ENCODE assay signal across 11 cellular contexts in genomic region chr14:25121342-25122129, GRCh38.
DNase-seq lines count a peak whose midpoint lies in the region; ATAC-seq, FAIRE-seq and TF ChIP-seq lines count a peak whose summit lies in the region.
"Had no signal": no experiment of that assay in that cellular context is flagged by ENCODE, and none has a peak within 500 bp of the region (broad histone marks: within the 10 kb centered on the region; RNA-seq: fewer than 3 reads in every experiment).

No MANE protein-coding gene starts in this region.

- H3K4me1 ChIP-seq in H1 (replicated peaks in 1 of 4; ENCODE audit: control insufficient read depth in 3 of 4, insufficient read depth in 4 of 4, low read length in 3 of 4) (peaks cover 0 to 3% (median 0%) of the 10 kb centered on the region in 4 experiments; a peak in 1 of 7 replicates), left lung (no peaks in the 10 kb centered on the region), esophagus squamous epithelium (peaks cover 0 to 12% (median 0%) of the 10 kb centered on the region in 3 donors)

- H3K56ac ChIP-seq in H1 (replicated peaks; ENCODE audit: insufficient read length, low read depth, low read length): no peak overlapping the region

- no peak overlapping the region for H3K4me2 ChIP-seq in H1 (ENCODE audit: insufficient read depth in 1 of 2, low read depth in 2 of 2, low read length in 2 of 2)

- H3K14ac ChIP-seq in H1 (ENCODE audit: insufficient read length): no peak overlapping the region

- H2BK12ac ChIP-seq in H1 (ENCODE audit: low read depth, low read length): no peak overlapping the region

- H3K23ac ChIP-seq in H1 (ENCODE audit: insufficient read length): no peak overlapping the region

- no peak overlapping the region for H2BK120ac ChIP-seq in H1 (replicated peaks; ENCODE audit: low read depth, low read length)

- no peak overlapping the region for H3K18ac ChIP-seq in H1 (ENCODE audit: extremely low read depth, low read length)

- H3K36me3 ChIP-seq in BJ (ENCODE audit: control insufficient read depth, insufficient read depth, low read length) (no peaks in the 10 kb centered on the region), H1 (ENCODE audit: control insufficient read depth in 2 of 4, insufficient read depth in 4 of 4, low read length in 3 of 4) (no peaks in the 10 kb centered on the region), left lung (no peaks in the 10 kb centered on the region), esophagus squamous epithelium (no peaks in the 10 kb centered on the region)

- no peak overlapping the region for H2BK20ac ChIP-seq in H1 (ENCODE audit: low read length)

- H3K4me3 ChIP-seq in BJ (ENCODE audit: low read depth, low read length) (no peak overlapping the region), H1 (ENCODE audit: extremely low read depth in 1 of 4, insufficient read depth in 2 of 4, low read depth in 3 of 4, low read length in 4 of 4) (no peak overlapping the region), left lung (no peak overlapping the region), esophagus squamous epithelium (no peak overlapping the region)

- H3K9me3 ChIP-seq in H1 (ENCODE audit: insufficient read depth in 2 of 2, low read depth in 1 of 2, low read length in 1 of 2): no peaks in the 10 kb centered on the region
- no peaks in the 10 kb centered on the region for H3K9me3 ChIP-seq in left lung
- no peaks in the 10 kb centered on the region for H3K9me3 ChIP-seq in esophagus squamous epithelium

- CTCF ChIA-PET in BJ (lab: Yijun Ruan, JAX): interaction anchor here (0.6 to 1.7 kb wide), 6 partner anchors 11 to 980 kb away, joined by 3 to 12 read pairs (median 3); partner anchors contain the start of gene EMC9
- CTCF ChIA-PET in H1 (lab: Charles Lee; ENCODE audit: partially characterized antibody): interaction anchor here (1.2 to 4.3 kb wide), 3 partner anchors 10 to 411 kb away, joined by 3 to 28 read pairs (median 4); no protein-coding TSS in a partner anchor

- no peak overlapping the region for H4K8ac ChIP-seq in H1 (ENCODE audit: extremely low read depth, insufficient read depth, low read length)

- no peak overlapping the region for H3K4ac ChIP-seq in H1 (replicated peaks; ENCODE audit: insufficient read length, low read depth, low read length)

- H2BK15ac ChIP-seq in H1 (ENCODE audit: low read length): no peak overlapping the region

- no peaks in the 10 kb centered on the region for H3K79me2 ChIP-seq in H1 (ENCODE audit: control insufficient read depth in 1 of 2, insufficient read depth in 2 of 2, low read length in 2 of 2)

- no peak for TF ChIP-seq RAD21 in H1 (IDR thresholded peaks at IDR 0.05 in 1 of 2, conservative IDR thresholded peaks at IDR 0.05 in 1 of 2; ENCODE audit: low read depth in 2 of 2, low read length in 2 of 2)

- H4K5ac ChIP-seq in H1 (ENCODE audit: insufficient read length, low read depth, low read length): no peak overlapping the region

- H4K20me1 ChIP-seq in H1 (replicated peaks in 1 of 2; ENCODE audit: control insufficient read depth in 1 of 2, insufficient read depth in 2 of 2, low read length in 2 of 2): no peaks in the 10 kb centered on the region

- TF ChIP-seq EP300 in H1 (IDR thresholded peaks at IDR 0.05; ENCODE audit: borderline replicate concordance in 1 of 2, low read depth in 2 of 2, low read length in 2 of 2): no peak

- intact Hi-C loops in left lung (cut with DNase I): no loop called here
- intact Hi-C loops in esophagus squamous epithelium (cut with DNase I): no loop called here

- TF ChIP-seq POLR2A in H1 (IDR thresholded peaks at IDR 0.05; ENCODE audit: control extremely low read depth in 1 of 2, low read depth in 2 of 2, low read length in 2 of 2) (no peak), esophagus squamous epithelium (IDR thresholded peaks at IDR 0.05) (no peak)

- no peak for FAIRE-seq in H1 (lab: Jason Lieb, UNC)

- H3K9ac ChIP-seq in H1 (replicated peaks in 1 of 4; ENCODE audit: extremely low read depth in 1 of 4, low read depth in 3 of 4, low read length in 3 of 4): no peak overlapping the region

- no peak overlapping the region for H2AK5ac ChIP-seq in H1 (ENCODE audit: low read depth, low read length)

- H2BK5ac ChIP-seq in H1 (ENCODE audit: low read depth, low read length): no peak overlapping the region

- no peaks in the 10 kb centered on the region for H3K79me1 ChIP-seq in H1 (ENCODE audit: low read depth, low read length)

- ATAC-seq in left lung: peak; percentile 54
- ATAC-seq in HG03439 (IDR thresholded peaks at IDR 0.05; ENCODE audit: unreplicated experiment): no peak
- ATAC-seq: left lobe of liver had no signal

- H4K91ac ChIP-seq in H1 (replicated peaks; ENCODE audit: insufficient read length, low read length): no peak overlapping the region

- H2AFZ ChIP-seq in H1 (ENCODE audit: low read length): 0 out of 2 replicates have a peak overlapping the region, but pooled peaks have one; percentile 27

- no peak overlapping the region for H3K27ac ChIP-seq in H1 (ENCODE audit: low read depth, low read length)
- H3K27ac ChIP-seq in left lung: no peak overlapping the region
- peak overlapping the region in 1 of 4 donors; percentile 21 for H3K27ac ChIP-seq in esophagus squamous epithelium

- TF ChIP-seq CTCF in BJ (IDR thresholded peaks at IDR 0.05; ENCODE audit: insufficient read depth, low read depth, low read length) (no peak), H1 (IDR thresholded peaks at IDR 0.05; ENCODE audit: control extremely low read depth in 1 of 3, insufficient read depth in 1 of 3, low read depth in 1 of 3, low read length in 3 of 3) (no peak), left lung (IDR thresholded peaks at IDR 0.05) (no peak), esophagus squamous epithelium (IDR thresholded peaks at IDR 0.05) (no peak)

- no peaks in the 10 kb centered on the region for H3K23me2 ChIP-seq in H1 (ENCODE audit: low read depth, low read length)

- POLR2A ChIA-PET in BJ (lab: Charles Lee) (no interaction called here), H1 (lab: Charles Lee; ENCODE audit: partially characterized antibody) (no interaction called here)

- 75% methylated on average over 3 of the region's 3 CpGs; no CpG with 5 or more reads in 1 of the 2 experiments for WGBS in H1 (ENCODE audit: extremely low coverage in 1 of 2, insufficient coverage in 1 of 2, insufficient read length in 1 of 2, insufficient replicate concordance in 2 of 2, low coverage in 1 of 2, low lambda C conversion rate in 2 of 2, missing lambda C conversion rate in 1 of 2), 2 experiments
- 57 to 80% methylated on average over 2 to 3 of the region's 3 CpGs for WGBS in esophagus squamous epithelium, 2 donors

- H3K27me3 ChIP-seq in BJ (ENCODE audit: control insufficient read depth, insufficient read depth, low read length) (no peaks in the 10 kb centered on the region), H1 (replicated peaks in 1 of 4; ENCODE audit: control insufficient read depth in 3 of 4, extremely low read depth in 1 of 4, insufficient read depth in 3 of 4, low read length in 3 of 4) (no peaks in the 10 kb centered on the region), left lung (no peaks in the 10 kb centered on the region), esophagus squamous epithelium (no peaks in the 10 kb centered on the region)

- DNase-seq in BJ (ENCODE audit: low read depth) (peak; percentile 66), NCI-H524 treated with DMSO at 0.1 percent for 48 hours (lab: John Stamatoyannopoulos, UW) (peak; percentile 40), H1 (ENCODE audit: low read depth in 1 of 2, low spot score in 2 of 2) (no peak), left lung (no peak), LoVo (ENCODE audit: low spot score) (no peak), NCI-H1930 (lab: John Stamatoyannopoulos, UW) (no peak), esophagus squamous epithelium (lab: John Stamatoyannopoulos, UW) (no peak)
- DNase-seq: CD4-positive, alpha-beta T cell; Karpas-422 had no signal

TF ChIP-seq in H1, 55 proteins besides CTCF, POLR2A, EP300 and RAD21:
- TF ChIP-seq BACH1 (IDR thresholded peaks at IDR 0.05; ENCODE audit: low read length): peak; percentile 97
- no peak for TF ChIP-seq RBBP5 (IDR thresholded peaks at IDR 0.05; ENCODE audit: borderline replicate concordance, low read depth, low read length)
- peak; percentile 95 for TF ChIP-seq MAFK (IDR thresholded peaks at IDR 0.05; ENCODE audit: low read depth, low read length)

Comparison
In these comparisons a context has a peak if more than half of its experiments do, and no peak if none do; other contexts are left out.
1. DNase-seq: peak in BJ (single experiment) and NCI-H524 treated with DMSO at 0.1 percent for 48 hours (single experiment); none in H1 (0 of 2), left lung (0 of 2), LoVo (single experiment), NCI-H1930 (0 of 2) and esophagus squamous epithelium (single experiment).